ENCODE assay signal across 1 cellular context in genomic region chr3:48084170-48084569, GRCh38.
A peak's percentile ranks its signal among the peaks of the same experiment; 100 is the strongest.
TF ChIP-seq lines count a peak whose summit lies in the region.

No MANE protein-coding gene starts in this region.

TF ChIP-seq in HepG2, 621 proteins besides CTCF, POLR2A, EP300 and RAD21 (continued from another document):
- TF ChIP-seq ZSCAN9 (CRISPR knock-in tag; IDR thresholded peaks at IDR 0.05; ENCODE audit: borderline replicate concordance) (no peak), ZNF362 (CRISPR knock-in tag; IDR thresholded peaks at IDR 0.05; ENCODE audit: borderline replicate concordance) (peak; percentile 19; the same call in 1 of the 2 replicates), SPEN (CRISPR knock-in tag; IDR thresholded peaks at IDR 0.05; ENCODE audit: low read depth) (no peak), NCOA5 (CRISPR knock-in tag; IDR thresholded peaks at IDR 0.05) (no peak), FLYWCH1 (CRISPR knock-in tag; IDR thresholded peaks at IDR 0.05) (no peak), ZFP62 (CRISPR knock-in tag; IDR thresholded peaks at IDR 0.05) (no peak), PBX3 (CRISPR knock-in tag; IDR thresholded peaks at IDR 0.05; ENCODE audit: borderline replicate concordance) (no peak), TRIM22 (IDR thresholded peaks at IDR 0.05) (no peak), FOXK1 (CRISPR knock-in tag; IDR thresholded peaks at IDR 0.05; ENCODE audit: borderline replicate concordance, low read depth) (no peak), HDAC1 (CRISPR knock-in tag; IDR thresholded peaks at IDR 0.05) (no peak)
